ENCODE assay signal across 16 cellular contexts in genomic region chr3:94083261-94083660, GRCh38. TPM values are rescaled to one million over a fixed set of nuclear protein-coding genes. Genes with fewer than 3 reads are reported as not detected.
A peak's percentile ranks its signal among the peaks of the same experiment; 100 is the strongest.
DNase-seq lines count a peak whose midpoint lies in the region; ATAC-seq and TF ChIP-seq lines count a peak whose summit lies in the region.
"Had no signal": no experiment of that assay in that cellular context is flagged by ENCODE, and none has a peak within 500 bp of the region (broad histone marks: within the 10 kb centered on the region; RNA-seq: fewer than 3 reads in every experiment).

No MANE protein-coding gene starts in this region.

- peak overlapping the region in 1 of 2 experiments; percentile 22 for H3K18ac ChIP-seq in mesenchymal stem cell (ENCODE audit: low read depth in 1 of 2, low read length in 2 of 2)

- no peak for ATAC-seq in GM23338
- peak; percentile 87 for ATAC-seq in HG03442 (IDR thresholded peaks at IDR 0.05; ENCODE audit: unreplicated experiment)
- ATAC-seq: upper lobe of right lung had no signal

- peaks cover 29% of the 10 kb centered on the region for H3K36me3 Mint-ChIP-seq in activated CD4-positive, alpha-beta T cell treated with anti-CD3 and anti-CD28 coated beads, Interleukin-2, amount 10 ng/mL, durations not matched to agents 24 days and 14 days (ENCODE audit: low read depth)
- H3K36me3 Mint-ChIP-seq in GM23338 (ENCODE audit: low read depth): no peaks in the 10 kb centered on the region

- peak overlapping the region; percentile 51 for H3K27ac Mint-ChIP-seq in activated CD4-positive, alpha-beta T cell treated with anti-CD3 and anti-CD28 coated beads, Interleukin-2, amount 10 ng/mL, durations not matched to agents 24 days and 14 days
- H3K27ac Mint-ChIP-seq in GM23338: no peak overlapping the region

- H3K27ac ChIP-seq in GM23338 (ENCODE audit: low read depth): no peak overlapping the region
- no peak overlapping the region for H3K27ac ChIP-seq in mesenchymal stem cell (ENCODE audit: low read length, poor library complexity, severe bottlenecking)
- no peak overlapping the region for H3K27ac ChIP-seq in stomach
- no peak overlapping the region for H3K27ac ChIP-seq in esophagus muscularis mucosa (replicated peaks in 1 of 4)
- H3K27ac ChIP-seq: SJSA1, upper lobe of right lung had no signal

- H3K9me3 Mint-ChIP-seq in activated CD4-positive, alpha-beta T cell treated with anti-CD3 and anti-CD28 coated beads, Interleukin-2, amount 10 ng/mL, durations not matched to agents 24 days and 14 days: no peaks in the 10 kb centered on the region
- H3K9me3 Mint-ChIP-seq in GM23338: no peaks in the 10 kb centered on the region

- intact Hi-C loops in activated CD4-positive, alpha-beta T cell treated with anti-CD3 and anti-CD28 coated beads, Interleukin-2, amount 10 ng/mL, durations not matched to agents 24 days and 14 days (cut with micrococcal nuclease): no loop called here
- intact Hi-C loops in stomach (cut with DNase I; ENCODE audit: low total_unique reads) (no loop called here), esophagus muscularis mucosa (cut with DNase I) (no loop called here)

- no peak overlapping the region for H4K91ac ChIP-seq in mesenchymal stem cell (ENCODE audit: low read length)

- no peak overlapping the region for H4K8ac ChIP-seq in mesenchymal stem cell (ENCODE audit: low read length)

- TF ChIP-seq EP300 in stomach (IDR thresholded peaks at IDR 0.05): no peak
- TF ChIP-seq EP300 in esophagus muscularis mucosa (IDR thresholded peaks at IDR 0.05): no peak

- no peak overlapping the region for H2BK15ac ChIP-seq in mesenchymal stem cell (ENCODE audit: low read depth, poor library complexity, severe bottlenecking)

- TF ChIP-seq POLR2A in stomach (IDR thresholded peaks at IDR 0.05) (no peak), esophagus muscularis mucosa (IDR thresholded peaks at IDR 0.05; ENCODE audit: low read depth) (no peak)

- no peak overlapping the region for H2BK120ac ChIP-seq in mesenchymal stem cell (ENCODE audit: low read depth, low read length)

- no peak overlapping the region for H3K9ac ChIP-seq in mesenchymal stem cell (ENCODE audit: low read length)

- H3K4me2 ChIP-seq in GM23338: no peak overlapping the region
- no peak overlapping the region for H3K4me2 ChIP-seq in mesenchymal stem cell (ENCODE audit: low read length, poor library complexity, severe bottlenecking)

- 96% methylated on average over 4 of the region's 4 CpGs for WGBS in mesenchymal stem cell
- 80 to 87% (median 83%) methylated on average over 4 of the region's 4 CpGs for WGBS in stomach, 5 donors
- WGBS in esophagus muscularis mucosa: 92% methylated on average over 4 of the region's 4 CpGs

- H3K4me1 ChIP-seq in GM23338 (ENCODE audit: insufficient read depth): no peaks in the 10 kb centered on the region
- no peaks in the 10 kb centered on the region for H3K4me1 ChIP-seq in mesenchymal stem cell (ENCODE audit: control insufficient read depth, insufficient read depth, low read depth, low read length)
- peaks cover 10 to 30% (median 19%) of the 10 kb centered on the region in 4 donors for H3K4me1 ChIP-seq in stomach
- peaks cover 0 to 9% (median 1%) of the 10 kb centered on the region in 4 donors for H3K4me1 ChIP-seq in esophagus muscularis mucosa
- H3K4me1 ChIP-seq: SJSA1, upper lobe of right lung had no signal

- no peaks in the 10 kb centered on the region for H3K27me3 ChIP-seq in GM23338 (ENCODE audit: insufficient read depth)
- H3K27me3 ChIP-seq in mesenchymal stem cell (ENCODE audit: control insufficient read depth in 1 of 2, insufficient read depth in 1 of 2, low read length in 2 of 2): no peaks in the 10 kb centered on the region
- H3K27me3 ChIP-seq in stomach: no peaks in the 10 kb centered on the region
- H3K27me3 ChIP-seq in esophagus muscularis mucosa: no peaks in the 10 kb centered on the region
- H3K27me3 ChIP-seq: SJSA1, upper lobe of right lung had no signal

- no peak overlapping the region for H2BK5ac ChIP-seq in mesenchymal stem cell (ENCODE audit: low read depth, low read length, poor library complexity, severe bottlenecking)

- H3K4me3 Mint-ChIP-seq in activated CD4-positive, alpha-beta T cell treated with anti-CD3 and anti-CD28 coated beads, Interleukin-2, amount 10 ng/mL, durations not matched to agents 24 days and 14 days: no peak overlapping the region
- H3K4me3 Mint-ChIP-seq in GM23338: no peak overlapping the region

- H3K9me3 ChIP-seq in mesenchymal stem cell (ENCODE audit: control insufficient read depth, low read length) (no peaks in the 10 kb centered on the region), stomach (no peaks in the 10 kb centered on the region), esophagus muscularis mucosa (no peaks in the 10 kb centered on the region)
- H3K9me3 ChIP-seq: SJSA1, upper lobe of right lung had no signal

- H3K9me2 ChIP-seq in GM23338 (ENCODE audit: insufficient read depth): no peaks in the 10 kb centered on the region

- no peaks in the 10 kb centered on the region for H4K20me1 ChIP-seq in GM23338 (replicated peaks; ENCODE audit: insufficient read depth)

- peaks cover 29% of the 10 kb centered on the region for H3K4me1 Mint-ChIP-seq in activated CD4-positive, alpha-beta T cell treated with anti-CD3 and anti-CD28 coated beads, Interleukin-2, amount 10 ng/mL, durations not matched to agents 24 days and 14 days
- H3K4me1 Mint-ChIP-seq in GM23338: no peaks in the 10 kb centered on the region

- no peak overlapping the region for H2AK5ac ChIP-seq in mesenchymal stem cell (ENCODE audit: low read length, severe bottlenecking)

- H3K4me3 ChIP-seq in GM23338: no peak overlapping the region
- H3K4me3 ChIP-seq in mesenchymal stem cell (ENCODE audit: insufficient read depth in 1 of 2, low read depth in 1 of 2, low read length in 2 of 2): no peak overlapping the region
- no peak overlapping the region for H3K4me3 ChIP-seq in stomach
- no peak overlapping the region for H3K4me3 ChIP-seq in esophagus muscularis mucosa
- H3K4me3 ChIP-seq: SJSA1, upper lobe of right lung had no signal

- H3K36me3 ChIP-seq in GM23338 (ENCODE audit: insufficient read depth) (no peaks in the 10 kb centered on the region), mesenchymal stem cell (ENCODE audit: control insufficient read depth in 1 of 2, insufficient read depth in 2 of 2, low read depth in 1 of 2, low read length in 2 of 2) (peaks cover 4 to 24% of the 10 kb centered on the region in 2 experiments), stomach (peaks cover 8 to 36% (median 31%) of the 10 kb centered on the region in 4 donors), esophagus muscularis mucosa (peaks cover 0 to 37% (median 14%) of the 10 kb centered on the region in 4 donors)

- H3K4ac ChIP-seq in mesenchymal stem cell (ENCODE audit: low read depth in 1 of 2, low read length in 2 of 2): no peak overlapping the region

- H2BK12ac ChIP-seq in mesenchymal stem cell (ENCODE audit: low read length in 2 of 2): no peak overlapping the region

- H3K14ac ChIP-seq in mesenchymal stem cell (ENCODE audit: low read length in 2 of 2): no peak overlapping the region

- TF ChIP-seq CTCF in GM23338 (conservative IDR thresholded peaks at IDR 0.05; ENCODE audit: low read depth in 2 of 2): no peak
- no peak for TF ChIP-seq CTCF in stomach (IDR thresholded peaks at IDR 0.05)
- no peak for TF ChIP-seq CTCF in esophagus muscularis mucosa (IDR thresholded peaks at IDR 0.05)

- H3K79me2 ChIP-seq in GM23338 (replicated peaks; ENCODE audit: insufficient read depth): 0 out of 2 replicates have a peak, but pooled peaks cover 5% of the 10 kb centered on the region

- H3K79me1 ChIP-seq in mesenchymal stem cell (replicated peaks; ENCODE audit: low read length, poor library complexity, severe bottlenecking): peaks cover 19% of the 10 kb centered on the region

- H3K23ac ChIP-seq in mesenchymal stem cell (ENCODE audit: low read length in 2 of 2): no peak overlapping the region

- no peaks in the 10 kb centered on the region for H3K27me3 Mint-ChIP-seq in activated CD4-positive, alpha-beta T cell treated with anti-CD3 and anti-CD28 coated beads, Interleukin-2, amount 10 ng/mL, durations not matched to agents 24 days and 14 days
- H3K27me3 Mint-ChIP-seq in GM23338 (ENCODE audit: insufficient read depth, low read depth, poor library complexity): no peaks in the 10 kb centered on the region

- H2AFZ ChIP-seq in GM23338 (no peak overlapping the region), mesenchymal stem cell (ENCODE audit: low read depth, low read length) (no peak overlapping the region)

- DNase-seq in activated CD4-positive, alpha-beta T cell treated with anti-CD3 and anti-CD28 coated beads, Interleukin-2, amount 10 ng/mL, durations not matched to agents 24 days and 14 days: peak; percentile 65
- no peak for DNase-seq in activated CD4-positive, alpha-beta T cell treated with anti-CD3 and anti-CD28 coated beads for 48 hours
- DNase-seq in GM23338 (ENCODE audit: low spot score) (peak; percentile 27), mesenchymal stem cell (peak; percentile 17), stomach (no peak), cerebellar nuclear complex (lab: John Stamatoyannopoulos, UW) (no peak), esophagus muscularis mucosa (ENCODE audit: extremely low spot score) (no peak)
- DNase-seq: amniotic stem cell; dermis blood vessel endothelial cell; NCI-H1694; stimulated activated CD4-positive, alpha-beta T cell treated with anti-CD3 and anti-CD28 coated beads, Interleukin-15, amount 100 ng/mL, for 24 hours; upper lobe of right lung had no signal

- H3F3A ChIP-seq in GM23338 (replicated peaks; ENCODE audit: low read depth): no peaks in the 10 kb centered on the region

RNA-seq across cellular contexts. Expression of gene NSUN3, which starts 20.4 kb away (rescaled TPM):
- total RNA-seq in activated CD4-positive, alpha-beta T cell treated with anti-CD3 and anti-CD28 coated beads, Interleukin-2, amount 10 ng/mL, durations not matched to agents 24 days and 14 days: 15.3 and 17.9 TPM in 2 replicates
- 8.7 and 10.6 TPM in 2 replicates for total RNA-seq in GM23338 (2014; rRNA removed; shearing (Covaris generic))
- polyA plus RNA-seq in GM23338 (2016; fragmentation: Nextera tagmentation; extraction: Ambion mirVana) (5.4 and 6.3 TPM in 2 replicates), stomach (1 to 10 TPM; 2.4 to 6.3 (median 6.3) TPM)
- polyA plus RNA-seq in mesenchymal stem cell (2013, experiment 1 of 2): 4.4 TPM
- 4.3 TPM for polyA plus RNA-seq in mesenchymal stem cell (2013, experiment 2 of 2)
- total RNA-seq in stomach (10 to 100 TPM; 15.1 to 88.8 (median 22.2) TPM), esophagus muscularis mucosa (10 to 100 TPM in 1 of 4 donors, 1 to 10 TPM in 3; 7.4 to 11.9 (median 8.0) TPM)

RNA-seq across cellular contexts. Expression of gene DHFR2, which starts 20.5 kb away (rescaled TPM):
- 10.0 and 11.3 TPM in 2 replicates for total RNA-seq in activated CD4-positive, alpha-beta T cell treated with anti-CD3 and anti-CD28 coated beads, Interleukin-2, amount 10 ng/mL, durations not matched to agents 24 days and 14 days
- 1.3 and 1.6 TPM in 2 replicates for total RNA-seq in GM23338 (2014; rRNA removed; shearing (Covaris generic))
- polyA plus RNA-seq in GM23338 (2016; fragmentation: Nextera tagmentation; extraction: Ambion mirVana) (0.83 and 1.1 TPM in 2 replicates), stomach (1 to 10 TPM; 1.1 to 2.5 (median 1.8) TPM)
- polyA plus RNA-seq in mesenchymal stem cell (2013, experiment 1 of 2): 4.5 TPM
- polyA plus RNA-seq in mesenchymal stem cell (2013, experiment 2 of 2): 4.5 TPM
- total RNA-seq in stomach (1 to 10 TPM; 1.4 to 6.2 (median 4.7) TPM), esophagus muscularis mucosa (1 to 10 TPM; 3.3 to 5.9 (median 4.8) TPM)

RNA-seq across cellular contexts. Expression of gene STX19, which starts 54.9 kb away (rescaled TPM):
- not detected in 2 replicates for total RNA-seq in activated CD4-positive, alpha-beta T cell treated with anti-CD3 and anti-CD28 coated beads, Interleukin-2, amount 10 ng/mL, durations not matched to agents 24 days and 14 days
- not detected in 2 replicates for total RNA-seq in GM23338 (2014; rRNA removed; shearing (Covaris generic))
- polyA plus RNA-seq in GM23338 (2016; fragmentation: Nextera tagmentation; extraction: Ambion mirVana): 0.29 and 0.57 TPM in 2 replicates
- not detected for polyA plus RNA-seq in mesenchymal stem cell (2013, experiment 1 of 2)
- not detected for polyA plus RNA-seq in mesenchymal stem cell (2013, experiment 2 of 2)
- 1 to 10 TPM in 2 of 5 donors, not detected in 3; 1.7 to 7.5 TPM for total RNA-seq in stomach
- 10 to 100 TPM in 2 of 3 donors, 1 to 10 TPM in 1; 9.2 to 21.1 (median 10.4) TPM for polyA plus RNA-seq in stomach
- total RNA-seq in esophagus muscularis mucosa: not detected
- total RNA-seq: dermis blood vessel endothelial cell, mononuclear cell, posterior vena cava, SJSA1 had no signal

Comparison
In these comparisons a context has a peak if more than half of its experiments do, and no peak if none do; other contexts are left out.
1. DNase-seq: peak in activated CD4-positive, alpha-beta T cell treated with anti-CD3 and anti-CD28 coated beads, Interleukin-2, amount 10 ng/mL, durations not matched to agents 24 days and 14 days (single experiment), GM23338 (single experiment) and mesenchymal stem cell (single experiment); none in activated CD4-positive, alpha-beta T cell treated with anti-CD3 and anti-CD28 coated beads for 48 hours (single experiment), stomach (single experiment), cerebellar nuclear complex (0 of 2) and esophagus muscularis mucosa (single experiment).